3 cellular contexts compared by ENCODE assay signal in the genomic region with DNA sequence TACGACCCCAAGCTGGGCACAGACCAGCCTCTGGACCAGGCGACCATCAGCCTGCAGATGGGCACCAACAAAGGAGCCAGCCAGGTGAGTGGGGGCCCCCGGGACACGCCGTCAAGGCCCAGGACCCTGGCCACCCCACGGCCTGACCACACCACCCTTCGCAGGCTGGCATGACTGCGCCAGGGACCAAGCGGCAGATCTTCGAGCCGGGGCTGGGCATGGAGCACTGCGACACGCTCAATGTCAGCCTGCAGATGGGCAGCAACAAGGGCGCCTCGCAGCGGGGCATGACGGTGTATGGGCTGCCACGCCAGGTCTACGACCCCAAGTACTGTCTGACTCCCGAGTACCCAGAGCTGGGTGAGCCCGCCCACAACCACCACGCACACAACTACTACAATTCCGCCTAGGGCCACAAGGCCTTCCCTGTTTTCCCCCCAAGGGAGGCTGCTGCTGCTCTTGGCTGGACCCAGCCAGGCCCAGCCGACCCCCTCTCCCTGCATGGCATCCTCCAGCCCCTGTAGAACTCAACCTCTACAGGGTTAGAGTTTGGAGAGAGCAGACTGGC.
A peak's percentile ranks its signal among the peaks of the same experiment; 100 is the strongest.
TF ChIP-seq lines count a peak whose summit lies in the region.

No MANE protein-coding gene starts in this region.

TF ChIP-seq in HEK293, 187 proteins besides CTCF, POLR2A, EP300 and RAD21:
- TF ChIP-seq, protein P1, sequence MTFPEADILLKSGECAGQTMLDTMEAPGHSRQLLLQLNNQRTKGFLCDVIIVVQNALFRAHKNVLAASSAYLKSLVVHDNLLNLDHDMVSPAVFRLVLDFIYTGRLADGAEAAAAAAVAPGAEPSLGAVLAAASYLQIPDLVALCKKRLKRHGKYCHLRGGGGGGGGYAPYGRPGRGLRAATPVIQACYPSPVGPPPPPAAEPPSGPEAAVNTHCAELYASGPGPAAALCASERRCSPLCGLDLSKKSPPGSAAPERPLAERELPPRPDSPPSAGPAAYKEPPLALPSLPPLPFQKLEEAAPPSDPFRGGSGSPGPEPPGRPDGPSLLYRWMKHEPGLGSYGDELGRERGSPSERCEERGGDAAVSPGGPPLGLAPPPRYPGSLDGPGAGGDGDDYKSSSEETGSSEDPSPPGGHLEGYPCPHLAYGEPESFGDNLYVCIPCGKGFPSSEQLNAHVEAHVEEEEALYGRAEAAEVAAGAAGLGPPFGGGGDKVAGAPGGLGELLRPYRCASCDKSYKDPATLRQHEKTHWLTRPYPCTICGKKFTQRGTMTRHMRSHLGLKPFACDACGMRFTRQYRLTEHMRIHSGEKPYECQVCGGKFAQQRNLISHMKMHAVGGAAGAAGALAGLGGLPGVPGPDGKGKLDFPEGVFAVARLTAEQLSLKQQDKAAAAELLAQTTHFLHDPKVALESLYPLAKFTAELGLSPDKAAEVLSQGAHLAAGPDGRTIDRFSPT (tag by site-specific recombination; IDR thresholded peaks at IDR 0.05) = peak; percentile 45; the same call in 1 of the 2 replicates
- no peak for TF ChIP-seq YY2 (tag by site-specific recombination; IDR thresholded peaks at IDR 0.05)

TF ChIP-seq in H1, 55 proteins besides CTCF, POLR2A, EP300 and RAD21:
- TF ChIP-seq POLR2AphosphoS5 (IDR thresholded peaks at IDR 0.05; ENCODE audit: low read depth, low read length) (no peak), KDM5A (IDR thresholded peaks at IDR 0.05; ENCODE audit: low read length) (no peak), ASH2L (IDR thresholded peaks at IDR 0.05; ENCODE audit: low read length) (no peak), CBX5 (IDR thresholded peaks at IDR 0.05; ENCODE audit: low read depth, low read length) (no peak), CREB1 (IDR thresholded peaks at IDR 0.05) (no peak), MAFK (IDR thresholded peaks at IDR 0.05; ENCODE audit: low read depth, low read length) (no peak), SUZ12 (IDR thresholded peaks at IDR 0.05; ENCODE audit: low read length) (no peak), SAP30 (IDR thresholded peaks at IDR 0.05; ENCODE audit: insufficient read depth, insufficient replicate concordance, low read length) (no peak), CTBP2 (IDR thresholded peaks at IDR 0.05; ENCODE audit: borderline replicate concordance, insufficient read depth, insufficient read length, low read length) (no peak), EZH2 (IDR thresholded peaks at IDR 0.05; ENCODE audit: low read depth, low read length, severe bottlenecking) (no peak), JUN (IDR thresholded peaks at IDR 0.05; ENCODE audit: low read depth, low read length) (no peak), BCL11A (IDR thresholded peaks at IDR 0.05; ENCODE audit: low read depth in 2 of 2, low read length in 2 of 2) (no peak), USF2 (IDR thresholded peaks at IDR 0.05; ENCODE audit: low read length) (no peak), TBP (IDR thresholded peaks at IDR 0.05; ENCODE audit: low read depth, low read length) (no peak), SIX5 (IDR thresholded peaks at IDR 0.05; ENCODE audit: low read depth, low read length) (no peak), SIRT6 (IDR thresholded peaks at IDR 0.05; ENCODE audit: low read length) (no peak), RBBP5 (IDR thresholded peaks at IDR 0.05; ENCODE audit: borderline replicate concordance, low read depth, low read length) (no peak)
- TF ChIP-seq, protein P2, sequence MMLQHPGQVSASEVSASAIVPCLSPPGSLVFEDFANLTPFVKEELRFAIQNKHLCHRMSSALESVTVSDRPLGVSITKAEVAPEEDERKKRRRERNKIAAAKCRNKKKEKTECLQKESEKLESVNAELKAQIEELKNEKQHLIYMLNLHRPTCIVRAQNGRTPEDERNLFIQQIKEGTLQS (IDR thresholded peaks at IDR 0.05; ENCODE audit: insufficient read depth, low read depth, low read length) = no peak
- TF ChIP-seq, protein P3, sequence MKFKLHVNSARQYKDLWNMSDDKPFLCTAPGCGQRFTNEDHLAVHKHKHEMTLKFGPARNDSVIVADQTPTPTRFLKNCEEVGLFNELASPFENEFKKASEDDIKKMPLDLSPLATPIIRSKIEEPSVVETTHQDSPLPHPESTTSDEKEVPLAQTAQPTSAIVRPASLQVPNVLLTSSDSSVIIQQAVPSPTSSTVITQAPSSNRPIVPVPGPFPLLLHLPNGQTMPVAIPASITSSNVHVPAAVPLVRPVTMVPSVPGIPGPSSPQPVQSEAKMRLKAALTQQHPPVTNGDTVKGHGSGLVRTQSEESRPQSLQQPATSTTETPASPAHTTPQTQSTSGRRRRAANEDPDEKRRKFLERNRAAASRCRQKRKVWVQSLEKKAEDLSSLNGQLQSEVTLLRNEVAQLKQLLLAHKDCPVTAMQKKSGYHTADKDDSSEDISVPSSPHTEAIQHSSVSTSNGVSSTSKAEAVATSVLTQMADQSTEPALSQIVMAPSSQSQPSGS (IDR thresholded peaks at IDR 0.05; ENCODE audit: low read length) = no peak

TF ChIP-seq in SK-N-SH, 30 proteins besides CTCF, POLR2A, EP300 and RAD21:
- TF ChIP-seq RFX5 (IDR thresholded peaks at IDR 0.05; ENCODE audit: low read length) (no peak), YY1 (IDR thresholded peaks at IDR 0.05; ENCODE audit: low read depth) (no peak), NFIC (IDR thresholded peaks at IDR 0.05; ENCODE audit: borderline replicate concordance) (no peak), POLR2AphosphoS5 (IDR thresholded peaks at IDR 0.05; ENCODE audit: low read depth, low read length) (no peak), JUND (IDR thresholded peaks at IDR 0.05) (no peak), CHD2 (IDR thresholded peaks at IDR 0.05; ENCODE audit: low read length, partially characterized antibody) (no peak)
- TF ChIP-seq, protein P4, sequence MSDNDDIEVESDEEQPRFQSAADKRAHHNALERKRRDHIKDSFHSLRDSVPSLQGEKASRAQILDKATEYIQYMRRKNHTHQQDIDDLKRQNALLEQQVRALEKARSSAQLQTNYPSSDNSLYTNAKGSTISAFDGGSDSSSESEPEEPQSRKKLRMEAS (IDR thresholded peaks at IDR 0.05; ENCODE audit: low read depth) = no peak
TF ChIP-seq in SK-N-SH: peak in this region for 0.
